ENCODE assay signal across 34 cellular contexts in genomic region chr14:31221266-31221665, GRCh38.
"Had no signal": no experiment of that assay in that cellular context is flagged by ENCODE, and none has a peak within 500 bp of the region (broad histone marks: within the 10 kb centered on the region; RNA-seq: fewer than 3 reads in every experiment).

No MANE protein-coding gene starts in this region.

- H3K9me3 ChIP-seq: MG63 had no signal

- H3K4me3 ChIP-seq: MG63 had no signal

- DNase-seq: Karpas-422, Kasumi-1, MG63, MM.1S, MV-4-11, NCI-H1048, NCI-H1092, NCI-H1092 treated with DMSO at 0.1 percent for 48 hours, NCI-H1105, NCI-H1105 treated with DMSO at 0.1 percent for 48 hours, NCI-H1417, NCI-H1417 treated with DMSO at 0.1 percent for 48 hours, NCI-H1436, NCI-H1436 treated with DMSO at 0.1 percent for 48 hours, NCI-H146, NCI-H1694, NCI-H1694 treated with DMSO at 0.1 percent for 48 hours, NCI-H187, NCI-H187 treated with DMSO at 0.1 percent for 48 hours, NCI-H1930, NCI-H2029, NCI-H2029 treated with DMSO at 0.1 percent for 48 hours, NCI-H2081, NCI-H2081 treated with DMSO at 0.1 percent for 48 hours, NCI-H2107, NCI-H2171, NCI-H2171 treated with DMSO at 0.1 percent for 48 hours, NCI-H2227 treated with DMSO at 0.1 percent for 48 hours, NCI-H226, NCI-H345, NCI-H446, NCI-H446 treated with DMSO at 0.1 percent for 48 hours, NCI-H510A, NCI-H510A treated with DMSO at 0.1 percent for 48 hours had no signal

- H3K27me3 ChIP-seq: MG63 had no signal

- H3K36me3 ChIP-seq: MG63 had no signal
